Comparison of ENCODE assay signal across 21 cellular contexts in genomic region chr3:188192034-188192433, GRCh38.
"Had no signal": no experiment of that assay in that cellular context is flagged by ENCODE, and none has a peak within 500 bp of the region (broad histone marks: within the 10 kb centered on the region; RNA-seq: fewer than 3 reads in every experiment).

No MANE protein-coding gene starts in this region.

- DNase-seq: dermis blood vessel endothelial cell; effector memory CD4-positive, alpha-beta T cell; erythroblast; hypothalamus; immature natural killer cell; left ventricle myocardium superior; lower lobe of right lung; right lobe of liver; stimulated activated CD4-positive, alpha-beta T cell treated with anti-CD3 and anti-CD28 coated beads, Interleukin-12 subunit alpha, Interleukin-12 subunit beta, amount 100 ng/mL, for 4 hours; stimulated activated CD4-positive, alpha-beta T cell treated with anti-CD3 and anti-CD28 coated beads, Interleukin-1b, Interleukin-23, amount 100 ng/mL, for 48 hours; stimulated activated CD4-positive, alpha-beta T cell treated with anti-CD3 and anti-CD28 coated beads, Interleukin-4, amount 100 ng/mL, for 1 hour; stimulated activated CD8-positive, alpha-beta memory T cell treated with anti-CD3 and anti-CD28 coated beads, Interleukin-4, amount 100 ng/mL, for 48 hours; stimulated activated naive CD4-positive, alpha-beta T cell; stimulated activated naive CD8-positive, alpha-beta T cell treated with anti-CD3 and anti-CD28 coated beads, Interleukin-15, amount 100 ng/mL, for 72 hours; thyroid gland had no signal

- H3K4me3 ChIP-seq: coronary artery, lower lobe of right lung, right lobe of liver, smooth muscle cell, suprapubic skin, thyroid gland had no signal

- H3K27ac ChIP-seq: coronary artery, lower lobe of right lung, neutrophil, parathyroid adenoma, right lobe of liver, suprapubic skin, thyroid gland had no signal

- H3K9me3 ChIP-seq: lower lobe of right lung, neutrophil, right lobe of liver, suprapubic skin, thyroid gland had no signal

- H3K27me3 ChIP-seq: neutrophil, right lobe of liver, suprapubic skin, thyroid gland had no signal

- ATAC-seq: left ventricle myocardium superior; lower lobe of right lung; natural killer cell treated with Interleukin-12 subunit alpha and Interleukin-12 subunit beta and Interleukin-15 and Interleukin-18, amount 100 ng/mL, for 72 hours; stimulated activated naive CD8-positive, alpha-beta T cell treated with anti-CD3 and anti-CD28 coated beads, Interleukin-15, amount 100 ng/mL, for 72 hours had no signal

- H3K36me3 ChIP-seq: neutrophil had no signal
